In genomic region chr1:40783001-40783905, GRCh38 we compare ENCODE assay signal across 1 cellular context.
TF ChIP-seq lines count a peak whose summit lies in the region.

KCNQ4 (plus strand) TSS chr1:40783787; CDS start chr1:40784094, 307 bp downstream.

TF ChIP-seq in K562, 482 proteins besides CTCF, POLR2A, EP300 and RAD21 (continued from another document and continues in another):
- TF ChIP-seq GMEB1 (CRISPR knock-in tag; IDR thresholded peaks at IDR 0.05) (no peak), KAT2B (IDR thresholded peaks at IDR 0.05; ENCODE audit: low read depth, low read length) (no peak), ZNF407 (IDR thresholded peaks at IDR 0.05; ENCODE audit: low read depth) (no peak), SP1 (CRISPR knock-in tag; IDR thresholded peaks at IDR 0.05) (0 out of 2 replicates have a peak, but pooled peaks have one; percentile 13), HOXB6 (CRISPR knock-in tag; IDR thresholded peaks at IDR 0.05; ENCODE audit: borderline replicate concordance) (no peak), ZC3H8 (IDR thresholded peaks at IDR 0.05) (no peak), SMARCE1 (IDR thresholded peaks at IDR 0.05) (0 out of 2 replicates have a peak, but pooled peaks have one; percentile 43), ZNF121 (CRISPR knock-in tag; conservative IDR thresholded peaks at IDR 0.05) (no peak), TOE1 (IDR thresholded peaks at IDR 0.05; ENCODE audit: borderline replicate concordance) (no peak), TOE1 (CRISPR knock-in tag; IDR thresholded peaks at IDR 0.05; ENCODE audit: borderline replicate concordance, low read depth) (peak; percentile 82; the same call in 1 of the 2 replicates), MED1 (CRISPR knock-in tag; IDR thresholded peaks at IDR 0.05; ENCODE audit: borderline replicate concordance) (no peak), E2F5 (CRISPR knock-in tag; IDR thresholded peaks at IDR 0.05) (peak; percentile 86; the same call in 1 of the 2 replicates), MTF1 (CRISPR knock-in tag; IDR thresholded peaks at IDR 0.05; ENCODE audit: borderline replicate concordance) (no peak), ID3 (CRISPR knock-in tag; IDR thresholded peaks at IDR 0.05) (no peak), ID3 (tag; IDR thresholded peaks at IDR 0.05) (peak; percentile 68; the same call in 1 of the 2 replicates), ZNF668 (CRISPR knock-in tag; IDR thresholded peaks at IDR 0.05) (peak; percentile 72; the same call in 1 of the 2 replicates), ELF2 (CRISPR knock-in tag; IDR thresholded peaks at IDR 0.05) (no peak), CHD2 (IDR thresholded peaks at IDR 0.05; ENCODE audit: low read depth, low read length) (no peak), MAZ (CRISPR knock-in tag; conservative IDR thresholded peaks at IDR 0.05 in 1 of 2, IDR thresholded peaks at IDR 0.05 in 1 of 2) (peak in 1 of 2 experiments; percentile 78; a peak in 2 of 4 replicates), MAFK (IDR thresholded peaks at IDR 0.05; ENCODE audit: low read length) (no peak), ZNF436 (CRISPR knock-in tag; IDR thresholded peaks at IDR 0.05) (no peak), HNRNPUL1 (IDR thresholded peaks at IDR 0.05; ENCODE audit: low read length) (no peak), BCL6 (CRISPR knock-in tag; IDR thresholded peaks at IDR 0.05) (no peak), ZFX (CRISPR knock-in tag; IDR thresholded peaks at IDR 0.05) (peak; percentile 63; the same call in 1 of the 2 replicates), ZNF174 (CRISPR knock-in tag; IDR thresholded peaks at IDR 0.05) (no peak), ARHGAP35 (IDR thresholded peaks at IDR 0.05; ENCODE audit: partially characterized antibody) (peak; percentile 43), ZNF282 (CRISPR knock-in tag; IDR thresholded peaks at IDR 0.05) (peak; percentile 89), CREM (IDR thresholded peaks at IDR 0.05; ENCODE audit: low read depth) (0 out of 2 replicates have a peak, but pooled peaks have one; percentile 5), DPF2 (IDR thresholded peaks at IDR 0.05) (peak; percentile 45; the same call in 1 of the 2 replicates), NR2C2 (CRISPR knock-in tag; IDR thresholded peaks at IDR 0.05) (peak; percentile 72), NR2C2 (tag; IDR thresholded peaks at IDR 0.05) (no peak), TBL1XR1 (IDR thresholded peaks at IDR 0.05; ENCODE audit: low read length in 2 of 2) (no peak), SUPT5H (IDR thresholded peaks at IDR 0.05) (no peak), ZC3H11A (IDR thresholded peaks at IDR 0.05; ENCODE audit: low read depth, low read length) (no peak), JUND (IDR thresholded peaks at IDR 0.05; ENCODE audit: borderline replicate concordance, low read depth, low read length) (no peak), JUND (tag; IDR thresholded peaks at IDR 0.05; ENCODE audit: borderline replicate concordance, low read depth, low read length) (no peak), EHMT2 (IDR thresholded peaks at IDR 0.05) (peak; percentile 11; the same call in 1 of the 2 replicates), ZNF143 (CRISPR knock-in tag; IDR thresholded peaks at IDR 0.05) (peak; percentile 37; the same call in 1 of the 2 replicates), TRIM24 (IDR thresholded peaks at IDR 0.05) (no peak), SIN3B (IDR thresholded peaks at IDR 0.05; ENCODE audit: low read depth) (0 out of 2 replicates have a peak, but pooled peaks have one; percentile 23), HDAC1 (IDR thresholded peaks at IDR 0.05) (peak in 1 of 2 experiments; percentile 78; a peak in 2 of 4 replicates), COPS2 (conservative IDR thresholded peaks at IDR 0.05) (no peak), RBM17 (IDR thresholded peaks at IDR 0.05; ENCODE audit: borderline replicate concordance, low read depth, low read length) (no peak), ETV6 (IDR thresholded peaks at IDR 0.05; ENCODE audit: borderline replicate concordance in 1 of 2, low read depth in 2 of 2, low read length in 1 of 2) (no peak), ETV6 (CRISPR knock-in tag; IDR thresholded peaks at IDR 0.05; ENCODE audit: borderline replicate concordance) (peak; percentile 91; the same call in 1 of the 2 replicates), RBFOX2 (IDR thresholded peaks at IDR 0.05; ENCODE audit: low read depth, low read length) (peak; percentile 50), ZNF431 (CRISPR knock-in tag; IDR thresholded peaks at IDR 0.05) (peak; percentile 89), BDP1 (IDR thresholded peaks at IDR 0.05; ENCODE audit: insufficient read depth, insufficient read length) (no peak), SNAPC5 (CRISPR knock-in tag; IDR thresholded peaks at IDR 0.05) (no peak), FUS (optimal IDR thresholded peaks at IDR 0.05; ENCODE audit: low read depth, low read length) (no peak), POLR2G (IDR thresholded peaks at IDR 0.05; ENCODE audit: low read depth, low read length) (peak; percentile 66; the same call in 1 of the 2 replicates), ZNF766 (CRISPR knock-in tag; conservative IDR thresholded peaks at IDR 0.05) (no peak), KAT7 (CRISPR knock-in tag; IDR thresholded peaks at IDR 0.05; ENCODE audit: borderline replicate concordance) (0 out of 2 replicates have a peak, but pooled peaks have one; percentile 18), PHB (CRISPR knock-in tag; IDR thresholded peaks at IDR 0.05) (no peak), HMG20B (CRISPR knock-in tag; IDR thresholded peaks at IDR 0.05) (no peak), SPI1 (IDR thresholded peaks at IDR 0.05; ENCODE audit: borderline replicate concordance, low read depth, low read length) (no peak), SMARCB1 (IDR thresholded peaks at IDR 0.05; ENCODE audit: insufficient read length, low read depth) (no peak), ZBTB49 (CRISPR knock-in tag; IDR thresholded peaks at IDR 0.05; ENCODE audit: borderline replicate concordance) (no peak), ZNF175 (CRISPR knock-in tag; IDR thresholded peaks at IDR 0.05; ENCODE audit: low read depth) (no peak), CEBPB (tag; IDR thresholded peaks at IDR 0.05) (no peak), CREBBP (IDR thresholded peaks at IDR 0.05; ENCODE audit: low read depth, low read length) (no peak), FOSL1 (tag; conservative IDR thresholded peaks at IDR 0.05) (no peak), ATF7 (IDR thresholded peaks at IDR 0.05) (peak; percentile 39; the same call in 1 of the 2 replicates), MYC (IDR thresholded peaks at IDR 0.05; ENCODE audit: low read depth, low read length) (peak; percentile 42; the same call in 1 of the 2 replicates), MYC (CRISPR knock-in tag; IDR thresholded peaks at IDR 0.05; ENCODE audit: borderline replicate concordance, low read depth) (peak; percentile 56; the same call in 1 of the 2 replicates)
